Comparison of ENCODE assay signal across 17 cellular contexts in genomic region chr7:148204639-148205292, GRCh38.
DNase-seq lines count a peak whose midpoint lies in the region; TF ChIP-seq lines count a peak whose summit lies in the region.
"Had no signal": no experiment of that assay in that cellular context is flagged by ENCODE, and none has a peak within 500 bp of the region (broad histone marks: within the 10 kb centered on the region; RNA-seq: fewer than 3 reads in every experiment).

No MANE protein-coding gene starts in this region.

- no peak overlapping the region for H3K4me3 Mint-ChIP-seq in activated naive CD4-positive, alpha-beta T cell treated with anti-CD3 and anti-CD28 coated beads, Interleukin-2, amount 10 ng/mL, durations not matched to agents 7 days and 5 days
- H3K4me3 Mint-ChIP-seq in glutamatergic neuron (ENCODE audit: unreplicated experiment): no peak overlapping the region
- H3K4me3 Mint-ChIP-seq: activated B cell treated with CpG ODN at 0.5 μM for 24 hours; activated CD4-positive, alpha-beta memory T cell treated with anti-CD3 and anti-CD28 coated beads, Interleukin-2, amount 10 ng/mL, durations not matched to agents 7 days and 5 days; naive thymus-derived CD4-positive, alpha-beta T cell; T-helper 2 cell treated with Interferon-gamma antibody and Interleukin-4, amounts not matched to agents 5 μg/mL and 100 μg/mL, for 36 hours had no signal

- no peak overlapping the region for H3K27ac Mint-ChIP-seq in activated naive CD4-positive, alpha-beta T cell treated with anti-CD3 and anti-CD28 coated beads, Interleukin-2, amount 10 ng/mL, durations not matched to agents 7 days and 5 days
- H3K27ac Mint-ChIP-seq in glutamatergic neuron (ENCODE audit: unreplicated experiment): no peak overlapping the region
- H3K27ac Mint-ChIP-seq: activated B cell treated with CpG ODN at 0.5 μM for 24 hours; activated CD4-positive, alpha-beta memory T cell treated with anti-CD3 and anti-CD28 coated beads, Interleukin-2, amount 10 ng/mL, durations not matched to agents 7 days and 5 days; naive thymus-derived CD4-positive, alpha-beta T cell; T-helper 2 cell treated with Interferon-gamma antibody and Interleukin-4, amounts not matched to agents 5 μg/mL and 100 μg/mL, for 36 hours had no signal

- H3K27me3 Mint-ChIP-seq in activated naive CD4-positive, alpha-beta T cell treated with anti-CD3 and anti-CD28 coated beads, Interleukin-2, amount 10 ng/mL, durations not matched to agents 7 days and 5 days: peaks cover 3% of the 10 kb centered on the region
- no peaks in the 10 kb centered on the region for H3K27me3 Mint-ChIP-seq in glutamatergic neuron (ENCODE audit: unreplicated experiment)

- H3K36me3 Mint-ChIP-seq in activated naive CD4-positive, alpha-beta T cell treated with anti-CD3 and anti-CD28 coated beads, Interleukin-2, amount 10 ng/mL, durations not matched to agents 7 days and 5 days: no peaks in the 10 kb centered on the region
- H3K36me3 Mint-ChIP-seq in glutamatergic neuron (ENCODE audit: unreplicated experiment): no peaks in the 10 kb centered on the region
- H3K36me3 Mint-ChIP-seq: naive thymus-derived CD4-positive, alpha-beta T cell had no signal

- peak; percentile 16 for DNase-seq in NCI-H526 treated with DMSO at 0.1 percent for 48 hours (lab: John Stamatoyannopoulos, UW)
- no peak for DNase-seq in NCI-H526 (lab: John Stamatoyannopoulos, UW)
- peak; percentile 54 for DNase-seq in NCI-H2081 treated with DMSO at 0.1 percent for 48 hours (lab: John Stamatoyannopoulos, UW)
- DNase-seq in RPMI8226: peak; percentile 25
- DNase-seq in activated naive CD4-positive, alpha-beta T cell treated with anti-CD3 and anti-CD28 coated beads, Interleukin-2, amount 10 ng/mL, durations not matched to agents 7 days and 5 days: no peak
- DNase-seq in HUDEP-2 (lab: John Stamatoyannopoulos, UW; ENCODE audit: unreplicated experiment in 76 of 76): no peak
- no peak for DNase-seq in D341Med (ENCODE audit: low spot score)
- DNase-seq in glutamatergic neuron: no peak
- DNase-seq: activated B cell treated with CpG ODN at 0.5 μM for 24 hours; activated CD4-positive, alpha-beta memory T cell treated with anti-CD3 and anti-CD28 coated beads, Interleukin-2, amount 10 ng/mL, durations not matched to agents 7 days and 5 days; activated naive CD4-positive, alpha-beta T cell; amniotic stem cell; Calu3; GDM1; naive thymus-derived CD4-positive, alpha-beta T cell; right cardiac atrium had no signal

- H3K4me1 Mint-ChIP-seq in activated naive CD4-positive, alpha-beta T cell treated with anti-CD3 and anti-CD28 coated beads, Interleukin-2, amount 10 ng/mL, durations not matched to agents 7 days and 5 days: no peaks in the 10 kb centered on the region
- H3K4me1 Mint-ChIP-seq in glutamatergic neuron (ENCODE audit: low read depth, unreplicated experiment): no peaks in the 10 kb centered on the region
- H3K4me1 Mint-ChIP-seq: activated B cell treated with CpG ODN at 0.5 μM for 24 hours; activated CD4-positive, alpha-beta memory T cell treated with anti-CD3 and anti-CD28 coated beads, Interleukin-2, amount 10 ng/mL, durations not matched to agents 7 days and 5 days had no signal

- no peaks in the 10 kb centered on the region for H3K9me3 Mint-ChIP-seq in activated naive CD4-positive, alpha-beta T cell treated with anti-CD3 and anti-CD28 coated beads, Interleukin-2, amount 10 ng/mL, durations not matched to agents 7 days and 5 days
- H3K9me3 Mint-ChIP-seq in glutamatergic neuron (ENCODE audit: unreplicated experiment): peaks cover 2% of the 10 kb centered on the region
- H3K9me3 Mint-ChIP-seq: activated B cell treated with CpG ODN at 0.5 μM for 24 hours; activated CD4-positive, alpha-beta memory T cell treated with anti-CD3 and anti-CD28 coated beads, Interleukin-2, amount 10 ng/mL, durations not matched to agents 7 days and 5 days; T-helper 2 cell treated with Interferon-gamma antibody and Interleukin-4, amounts not matched to agents 5 μg/mL and 100 μg/mL, for 36 hours had no signal

- TF ChIP-seq CTCF in glutamatergic neuron (IDR thresholded peaks at IDR 0.05; ENCODE audit: partially characterized antibody, unreplicated experiment): no peak

- CTCF ChIA-PET in activated naive CD4-positive, alpha-beta T cell treated with anti-CD3 and anti-CD28 coated beads, Interleukin-2, amount 10 ng/mL, durations not matched to agents 7 days and 5 days (lab: Charles Lee): interaction anchor here (0.9 kb wide), 1 partner anchor 38 kb away, joined by 3 read pairs; no protein-coding TSS in a partner anchor

Comparison
In these comparisons a context has a peak if more than half of its experiments do, and no peak if none do; other contexts are left out.
1. DNase-seq: peak in NCI-H526 treated with DMSO at 0.1 percent for 48 hours (single experiment), NCI-H2081 treated with DMSO at 0.1 percent for 48 hours (single experiment) and RPMI8226 (single experiment); none in NCI-H526 (0 of 2), activated naive CD4-positive, alpha-beta T cell treated with anti-CD3 and anti-CD28 coated beads, Interleukin-2, amount 10 ng/mL, durations not matched to agents 7 days and 5 days (single experiment), HUDEP-2 (0 of 76), D341Med (single experiment) and glutamatergic neuron (single experiment).